1 cellular context compared by ENCODE assay signal in genomic region chr7:873367-874002, GRCh38.
TF ChIP-seq lines count a peak whose summit lies in the region.

No MANE protein-coding gene starts in this region.

TF ChIP-seq in HepG2, 621 proteins besides CTCF, POLR2A, EP300 and RAD21 (continued from another document and continues in another):
- TF ChIP-seq SIX1 (CRISPR knock-in tag; IDR thresholded peaks at IDR 0.05; ENCODE audit: borderline replicate concordance) (no peak), HNRNPL (IDR thresholded peaks at IDR 0.05; ENCODE audit: low read depth, low read length) (no peak), CCAR2 (optimal IDR thresholded peaks at IDR 0.05; ENCODE audit: low read depth, low read length) (no peak), NFYC (CRISPR knock-in tag; IDR thresholded peaks at IDR 0.05) (peak; percentile 56; the same call in 1 of the 2 replicates), ATF4 (CRISPR knock-in tag; IDR thresholded peaks at IDR 0.05) (0 out of 4 replicates have a peak, but pooled peaks of 1 of the 2 experiments have one; percentile 69), ZNF292 (CRISPR knock-in tag; IDR thresholded peaks at IDR 0.05; ENCODE audit: borderline replicate concordance, low read depth) (no peak), ZNF775 (CRISPR knock-in tag; IDR thresholded peaks at IDR 0.05; ENCODE audit: borderline replicate concordance) (no peak), ZNF704 (CRISPR knock-in tag; IDR thresholded peaks at IDR 0.05; ENCODE audit: borderline replicate concordance) (peak; percentile 77; the same call in 1 of the 2 replicates), TEAD3 (CRISPR knock-in tag; optimal IDR thresholded peaks at IDR 0.05; ENCODE audit: borderline replicate concordance) (peak; percentile 80), KMT2B (CRISPR knock-in tag; IDR thresholded peaks at IDR 0.05) (peak; percentile 67), ZNF841 (CRISPR knock-in tag; IDR thresholded peaks at IDR 0.05; ENCODE audit: borderline replicate concordance) (peak; percentile 36; the same call in 1 of the 2 replicates), IKZF4 (CRISPR knock-in tag; IDR thresholded peaks at IDR 0.05; ENCODE audit: borderline replicate concordance, low read depth, not compliant biosample characterization) (peak; percentile 62), KAT8 (CRISPR knock-in tag; IDR thresholded peaks at IDR 0.05) (peak; percentile 82), SRSF1 (optimal IDR thresholded peaks at IDR 0.05; ENCODE audit: low read depth, low read length) (no peak), CHD4 (IDR thresholded peaks at IDR 0.05; ENCODE audit: borderline replicate concordance, low read length) (no peak), FOXK2 (IDR thresholded peaks at IDR 0.05) (peak; percentile 36; the same call in 1 of the 2 replicates), ZNF75D (CRISPR knock-in tag; IDR thresholded peaks at IDR 0.05; ENCODE audit: borderline replicate concordance) (no peak), HES4 (CRISPR knock-in tag; IDR thresholded peaks at IDR 0.05; ENCODE audit: borderline replicate concordance) (peak; percentile 63; the same call in 1 of the 2 replicates), FOXA3 (CRISPR knock-in tag; IDR thresholded peaks at IDR 0.05) (peak; percentile 77), ZEB1 (IDR thresholded peaks at IDR 0.05; ENCODE audit: insufficient replicate concordance, low read depth) (no peak), ZNF431 (CRISPR knock-in tag; IDR thresholded peaks at IDR 0.05; ENCODE audit: borderline replicate concordance, low read depth) (peak; percentile 97), KLF6 (CRISPR knock-in tag; IDR thresholded peaks at IDR 0.05) (peak; percentile 98), FIP1L1 (IDR thresholded peaks at IDR 0.05; ENCODE audit: borderline replicate concordance, insufficient read depth, low read depth, low read length) (no peak), REL (CRISPR knock-in tag; conservative IDR thresholded peaks at IDR 0.05) (0 out of 2 replicates have a peak, but pooled peaks have one; percentile 45), NPAS2 (CRISPR knock-in tag; IDR thresholded peaks at IDR 0.05; ENCODE audit: borderline replicate concordance) (no peak), ZNF687 (CRISPR knock-in tag; IDR thresholded peaks at IDR 0.05) (peak; percentile 99), DNMT3B (CRISPR knock-in tag; conservative IDR thresholded peaks at IDR 0.05) (peak; percentile 99), MTA1 (CRISPR knock-in tag; IDR thresholded peaks at IDR 0.05; ENCODE audit: borderline replicate concordance) (no peak), NFIC (IDR thresholded peaks at IDR 0.05; ENCODE audit: low read length) (0 out of 2 replicates have a peak, but pooled peaks have one; percentile 19), CSRNP1 (CRISPR knock-in tag; IDR thresholded peaks at IDR 0.05) (peak; percentile 86; the same call in 1 of the 2 replicates), ZBTB46 (CRISPR knock-in tag; IDR thresholded peaks at IDR 0.05; ENCODE audit: borderline replicate concordance) (no peak), ZNF790 (CRISPR knock-in tag; IDR thresholded peaks at IDR 0.05; ENCODE audit: borderline replicate concordance) (peak; percentile 76; the same call in 1 of the 2 replicates), ZNF17 (CRISPR knock-in tag; IDR thresholded peaks at IDR 0.05) (no peak), PRDM4 (CRISPR knock-in tag; IDR thresholded peaks at IDR 0.05; ENCODE audit: borderline replicate concordance) (peak; percentile 72; the same call in 1 of the 2 replicates), ZBTB33 (CRISPR knock-in tag; IDR thresholded peaks at IDR 0.05) (peak; percentile 97), KAT2B (IDR thresholded peaks at IDR 0.05; ENCODE audit: borderline replicate concordance, low read depth, low read length) (no peak), CERS6 (CRISPR knock-in tag; IDR thresholded peaks at IDR 0.05) (peak; percentile 71; the same call in 1 of the 2 replicates), ZNF280B (CRISPR knock-in tag; IDR thresholded peaks at IDR 0.05; ENCODE audit: borderline replicate concordance) (peak; percentile 39; the same call in 1 of the 2 replicates), MXD4 (CRISPR knock-in tag; IDR thresholded peaks at IDR 0.05) (peak; percentile 98), KLF15 (CRISPR knock-in tag; IDR thresholded peaks at IDR 0.05; ENCODE audit: borderline replicate concordance) (0 out of 2 replicates have a peak, but pooled peaks have one; percentile 71), ZNF383 (CRISPR knock-in tag; IDR thresholded peaks at IDR 0.05; ENCODE audit: borderline replicate concordance) (no peak), TEF (CRISPR knock-in tag; IDR thresholded peaks at IDR 0.05) (peak; percentile 41; the same call in 1 of the 2 replicates), ZNF441 (CRISPR knock-in tag; IDR thresholded peaks at IDR 0.05; ENCODE audit: borderline replicate concordance) (peak; percentile 90)
